In the genomic region with DNA sequence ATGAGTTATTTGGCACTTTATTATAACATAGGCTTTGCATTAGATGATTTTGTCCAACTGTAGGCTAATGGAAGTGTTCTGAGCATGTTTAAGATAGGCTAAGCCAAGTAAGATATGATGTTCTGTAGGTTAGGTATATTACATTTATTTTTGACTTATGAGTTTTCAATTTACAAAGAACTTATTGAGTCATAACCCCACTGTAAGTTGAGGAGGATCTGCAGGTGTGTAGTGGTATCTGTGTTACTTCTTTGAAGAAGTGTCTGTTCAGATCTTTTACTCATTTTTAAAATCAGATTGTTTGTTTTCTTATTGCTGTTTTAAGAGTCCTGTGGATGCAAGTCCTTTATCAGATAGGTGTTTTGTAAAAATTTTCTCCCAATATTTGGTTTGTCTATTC, we compare ENCODE assay signal across 21 cellular contexts.
"Had no signal": no experiment of that assay in that cellular context is flagged by ENCODE, and none has a peak within 500 bp of the region (broad histone marks: within the 10 kb centered on the region; RNA-seq: fewer than 3 reads in every experiment).

No MANE protein-coding gene starts in this region.

- H3K27ac ChIP-seq: foreskin keratinocyte, left ventricle myocardium inferior, neutrophil, stomach, thoracic aorta had no signal

- DNase-seq: effector memory CD8-positive, alpha-beta T cell; esophagus squamous epithelium; immature natural killer cell; kidney; left cardiac atrium; left ventricle myocardium inferior; mesendoderm; naive thymus-derived CD4-positive, alpha-beta T cell; posterior cingulate gyrus; small intestine; stimulated activated CD4-positive, alpha-beta T cell treated with anti-CD3 and anti-CD28 coated beads, Interleukin-12 subunit alpha, Interleukin-12 subunit beta, amount 100 ng/mL, for 4 hours; stimulated activated naive CD4-positive, alpha-beta T cell; stomach; substantia nigra; transverse colon had no signal

- H3K27me3 Mint-ChIP-seq: dendritic cell treated with granulocyte-macrophage colony-stimulating factor and Interleukin-4, amounts not matched to agents 40 ng/mL and 50 ng/mL, for 4 days; effector memory CD8-positive, alpha-beta T cell; naive thymus-derived CD4-positive, alpha-beta T cell had no signal

- H3K4me3 ChIP-seq: esophagus squamous epithelium, left ventricle myocardium inferior, lung, stomach, thoracic aorta, transverse colon had no signal

- H3K36me3 ChIP-seq: esophagus squamous epithelium, left ventricle myocardium inferior, neutrophil, stomach, thoracic aorta, transverse colon had no signal

- H3K27ac Mint-ChIP-seq: dendritic cell treated with granulocyte-macrophage colony-stimulating factor and Interleukin-4, amounts not matched to agents 40 ng/mL and 50 ng/mL, for 4 days; effector memory CD8-positive, alpha-beta T cell; immature natural killer cell; naive thymus-derived CD4-positive, alpha-beta T cell had no signal

- ATAC-seq: effector memory CD8-positive, alpha-beta T cell; foreskin keratinocyte; left cardiac atrium; naive thymus-derived CD4-positive, alpha-beta T cell had no signal

- H3K4me3 Mint-ChIP-seq: dendritic cell treated with granulocyte-macrophage colony-stimulating factor and Interleukin-4, amounts not matched to agents 40 ng/mL and 50 ng/mL, for 4 days; effector memory CD8-positive, alpha-beta T cell; immature natural killer cell; naive thymus-derived CD4-positive, alpha-beta T cell had no signal

- FAIRE-seq: colon, kidney had no signal

- H3K27me3 ChIP-seq: esophagus squamous epithelium, foreskin keratinocyte, neutrophil, stomach, transverse colon had no signal

- H3K9me3 ChIP-seq: neutrophil, thoracic aorta, transverse colon had no signal
